Comparison of ENCODE assay signal across 11 cellular contexts in the genomic region with DNA sequence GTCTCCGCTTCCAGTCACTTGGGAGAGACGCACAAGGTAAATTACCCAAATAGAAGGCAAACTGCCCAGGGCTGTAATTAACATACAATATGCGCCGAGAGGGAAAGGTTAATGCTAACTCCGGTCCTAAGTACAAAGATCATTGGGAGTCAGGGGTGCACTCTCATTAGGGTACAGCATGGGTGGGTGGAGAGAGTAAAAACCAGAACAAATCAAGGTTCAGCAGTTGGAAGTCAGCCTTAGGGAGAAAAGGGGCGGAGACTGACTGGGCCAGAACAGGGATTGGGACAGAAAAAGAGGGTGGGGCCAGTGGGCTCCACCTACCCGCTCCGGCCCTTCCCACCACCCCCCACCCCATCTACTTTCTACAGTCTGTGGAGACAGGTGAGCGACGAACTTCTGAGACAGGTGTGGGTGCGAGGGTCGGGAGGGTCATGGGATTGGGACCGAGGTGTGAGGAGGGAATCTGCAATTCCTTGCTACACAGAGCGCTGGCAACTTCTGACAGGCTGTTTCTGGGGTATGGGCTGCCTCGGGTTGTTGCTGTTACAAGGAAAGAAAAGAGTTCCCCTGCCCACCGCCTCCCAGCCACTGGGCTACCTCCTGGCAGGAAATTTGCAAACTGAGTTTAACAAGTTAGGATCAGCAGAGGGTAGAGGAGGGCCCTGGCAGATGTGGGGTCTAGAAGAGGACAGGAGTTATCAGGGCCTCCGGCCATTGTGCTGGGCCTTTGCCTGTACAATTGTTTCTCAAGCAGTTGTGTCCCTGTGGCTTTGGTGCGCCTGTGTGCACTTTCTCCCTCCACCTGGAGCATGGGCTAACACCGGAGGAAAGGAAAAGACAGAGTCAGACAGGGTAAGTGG. TPM values are rescaled to one million over a fixed set of nuclear protein-coding genes. Genes with fewer than 3 reads are reported as not detected.
DNase-seq lines count a peak whose midpoint lies in the region; ATAC-seq, FAIRE-seq and TF ChIP-seq lines count a peak whose summit lies in the region.
"Had no signal": no experiment of that assay in that cellular context is flagged by ENCODE, and none has a peak within 500 bp of the region (broad histone marks: within the 10 kb centered on the region; RNA-seq: fewer than 3 reads in every experiment).

A gene (plus strand): TSS at position 368 of the 863 bp plus-strand sequence. CDS start 1,000 bp downstream, outside the sequence.

- H3K9me3 Mint-ChIP-seq in activated CD4-positive, alpha-beta memory T cell treated with anti-CD3 and anti-CD28 coated beads for 36 hours, result no peaks in the 10 kb centered on the region
- H3K9me3 Mint-ChIP-seq in activated CD4-positive, alpha-beta memory T cell treated with anti-CD3 and anti-CD28 coated beads, Interleukin-2, amount 10 ng/mL, durations not matched to agents 7 days and 5 days, result peaks cover 7% of the 10 kb centered on the region
- peaks cover 4% of the 10 kb centered on the region for H3K9me3 Mint-ChIP-seq in astrocyte (ENCODE audit: unreplicated experiment)

- H3K9me3 ChIP-seq in astrocyte (ENCODE audit: insufficient read depth, low read depth, low read length), result no peaks in the 10 kb centered on the region

- H3K36me3 ChIP-seq in astrocyte (ENCODE audit: insufficient read depth, low read length), result no peaks in the 10 kb centered on the region
- H3K36me3 ChIP-seq: BLaER1 had no signal

- H3K27me3 Mint-ChIP-seq in activated CD4-positive, alpha-beta memory T cell treated with anti-CD3 and anti-CD28 coated beads for 36 hours, result no peaks in the 10 kb centered on the region
- no peaks in the 10 kb centered on the region for H3K27me3 Mint-ChIP-seq in activated CD4-positive, alpha-beta memory T cell treated with anti-CD3 and anti-CD28 coated beads, Interleukin-2, amount 10 ng/mL, durations not matched to agents 7 days and 5 days
- H3K27me3 Mint-ChIP-seq in astrocyte (ENCODE audit: low read depth, unreplicated experiment), result no peaks in the 10 kb centered on the region

- no peaks in the 10 kb centered on the region for H3K27me3 ChIP-seq in astrocyte (ENCODE audit: insufficient read depth, low read length)
- H3K27me3 ChIP-seq: BLaER1 had no signal

- peaks cover 41% of the 10 kb centered on the region for H3K4me1 Mint-ChIP-seq in activated CD4-positive, alpha-beta memory T cell treated with anti-CD3 and anti-CD28 coated beads for 36 hours (ENCODE audit: low read depth)
- peaks cover 51% of the 10 kb centered on the region for H3K4me1 Mint-ChIP-seq in activated CD4-positive, alpha-beta memory T cell treated with anti-CD3 and anti-CD28 coated beads, Interleukin-2, amount 10 ng/mL, durations not matched to agents 7 days and 5 days
- H3K4me1 Mint-ChIP-seq in astrocyte (ENCODE audit: low read depth, unreplicated experiment), result peaks cover 17% of the 10 kb centered on the region

- no peak within 1 kb of the TSS for H2AFZ ChIP-seq in astrocyte (ENCODE audit: low read depth, low read length)

- H3K27ac ChIP-seq in astrocyte (ENCODE audit: low read depth, low read length) (no peak within 1 kb of the TSS), temporal lobe (ENCODE audit: low read depth, low read length) (peak within 1 kb of the TSS; percentile 98)
- H3K27ac ChIP-seq: BLaER1 had no signal

- H3K27ac Mint-ChIP-seq in activated CD4-positive, alpha-beta memory T cell treated with anti-CD3 and anti-CD28 coated beads for 36 hours, result peak within 1 kb of the TSS; percentile 7
- H3K27ac Mint-ChIP-seq in activated CD4-positive, alpha-beta memory T cell treated with anti-CD3 and anti-CD28 coated beads, Interleukin-2, amount 10 ng/mL, durations not matched to agents 7 days and 5 days, result no peak within 1 kb of the TSS
- peak within 1 kb of the TSS; percentile 75 for H3K27ac Mint-ChIP-seq in astrocyte (ENCODE audit: unreplicated experiment)

- peaks cover 16% of the 10 kb centered on the region for H3K79me2 ChIP-seq in astrocyte (ENCODE audit: insufficient read depth, low read length)

- DNase-seq in activated CD4-positive, alpha-beta memory T cell treated with anti-CD3 and anti-CD28 coated beads for 36 hours, result no peak
- DNase-seq in activated CD4-positive, alpha-beta memory T cell treated with anti-CD3 and anti-CD28 coated beads, Interleukin-2, amount 10 ng/mL, durations not matched to agents 7 days and 5 days, result no peak
- no peak for DNase-seq in astrocyte (ENCODE audit: low read depth)
- peak; percentile 77 to 87 for DNase-seq in left colon
- no peak for DNase-seq in AG20443 (ENCODE audit: low spot score)
- no peak for DNase-seq in 8988T
- DNase-seq: NCI-H1092 treated with DMSO at 0.1 percent for 48 hours had no signal

- H3K4me3 Mint-ChIP-seq in activated CD4-positive, alpha-beta memory T cell treated with anti-CD3 and anti-CD28 coated beads for 36 hours, result no peak within 1 kb of the TSS
- no peak within 1 kb of the TSS for H3K4me3 Mint-ChIP-seq in activated CD4-positive, alpha-beta memory T cell treated with anti-CD3 and anti-CD28 coated beads, Interleukin-2, amount 10 ng/mL, durations not matched to agents 7 days and 5 days
- H3K4me3 Mint-ChIP-seq in astrocyte (ENCODE audit: unreplicated experiment), result no peak within 1 kb of the TSS

- POLR2A ChIA-PET in activated CD4-positive, alpha-beta memory T cell treated with anti-CD3 and anti-CD28 coated beads for 36 hours (lab: Charles Lee), result no interaction called here
- POLR2A ChIA-PET in activated CD4-positive, alpha-beta memory T cell treated with anti-CD3 and anti-CD28 coated beads, Interleukin-2, amount 10 ng/mL, durations not matched to agents 7 days and 5 days (lab: Charles Lee), result no interaction called here

- no peak within 1 kb of the TSS for H3K9ac ChIP-seq in astrocyte (ENCODE audit: low read length)
- H3K9ac ChIP-seq: BLaER1 had no signal

- no peak within 1 kb of the TSS for H3K4me2 ChIP-seq in astrocyte (ENCODE audit: low read length)
- H3K4me2 ChIP-seq: BLaER1 had no signal

- H3K4me3 ChIP-seq in astrocyte (ENCODE audit: insufficient read depth, low read depth, low read length), result no peak within 1 kb of the TSS
- H3K4me3 ChIP-seq: BLaER1 had no signal

- intact Hi-C loops in activated CD4-positive, alpha-beta memory T cell treated with anti-CD3 and anti-CD28 coated beads for 36 hours (cut with micrococcal nuclease), result no loop called here
- intact Hi-C loops in left colon (cut with DNase I, micrococcal nuclease), result no loop called here

- FAIRE-seq in astrocyte (lab: Jason Lieb, UNC), result no peak
- FAIRE-seq: endometrium had no signal

- CTCF ChIA-PET in activated CD4-positive, alpha-beta memory T cell treated with anti-CD3 and anti-CD28 coated beads for 36 hours (lab: Charles Lee), result interaction anchor here (0.7 to 1.0 kb wide), 2 partner anchors 22 to 132 kb away, joined by 3 read pairs; no protein-coding TSS in a partner anchor
- CTCF ChIA-PET in activated CD4-positive, alpha-beta memory T cell treated with anti-CD3 and anti-CD28 coated beads, Interleukin-2, amount 10 ng/mL, durations not matched to agents 7 days and 5 days (lab: Charles Lee), result interaction anchor here (1.2 kb wide), 1 partner anchor 40 kb away, joined by 3 read pairs; no protein-coding TSS in a partner anchor

- ATAC-seq in left colon, result peak; percentile 63
- no peak for ATAC-seq in GM18867 (IDR thresholded peaks at IDR 0.05; ENCODE audit: unreplicated experiment)

- peaks cover 3% of the 10 kb centered on the region for H3K4me1 ChIP-seq in astrocyte (ENCODE audit: insufficient read depth, low read length)

- H4K20me1 ChIP-seq in astrocyte (ENCODE audit: insufficient read depth, low read length), result peaks cover 7% of the 10 kb centered on the region

- H3K36me3 Mint-ChIP-seq in activated CD4-positive, alpha-beta memory T cell treated with anti-CD3 and anti-CD28 coated beads for 36 hours, result peaks cover 9% of the 10 kb centered on the region
- peaks cover 20% of the 10 kb centered on the region for H3K36me3 Mint-ChIP-seq in activated CD4-positive, alpha-beta memory T cell treated with anti-CD3 and anti-CD28 coated beads, Interleukin-2, amount 10 ng/mL, durations not matched to agents 7 days and 5 days (ENCODE audit: low read depth)
- no peaks in the 10 kb centered on the region for H3K36me3 Mint-ChIP-seq in astrocyte (ENCODE audit: low read depth, unreplicated experiment)

- TF ChIP-seq CTCF in astrocyte (IDR thresholded peaks at IDR 0.05; ENCODE audit: insufficient read depth, low read depth, low read length), result no peak

RNA-seq across cellular contexts. Expression of the gene that starts here (rescaled TPM):
- under 1 TPM; 0.29 to 0.70 TPM for total RNA-seq in activated CD4-positive, alpha-beta memory T cell treated with anti-CD3 and anti-CD28 coated beads for 36 hours
- under 1 TPM; 0.48 to 0.73 TPM for total RNA-seq in activated CD4-positive, alpha-beta memory T cell treated with anti-CD3 and anti-CD28 coated beads, Interleukin-2, amount 10 ng/mL, durations not matched to agents 7 days and 5 days
- total RNA-seq in astrocyte, result 0.20 TPM in 1 of 2 replicates, not detected in the other
- 10 to 100 TPM; 21.8 to 54.1 TPM for total RNA-seq in left colon
- total RNA-seq in temporal lobe, result not detected

Comparison
In these comparisons a context has a peak if more than half of its experiments do, and no peak if none do; other contexts are left out.
1. RNA of the gene that starts here (total RNA-seq): 21.8 to 54.1 TPM in left colon; 0.48 to 0.73 TPM in activated CD4-positive, alpha-beta memory T cell treated with anti-CD3 and anti-CD28 coated beads, Interleukin-2, amount 10 ng/mL, durations not matched to agents 7 days and 5 days, 0.29 to 0.70 TPM in activated CD4-positive, alpha-beta memory T cell treated with anti-CD3 and anti-CD28 coated beads for 36 hours, 0.20 TPM in astrocyte and not detected in temporal lobe (single experiment); every median in the first group is over 10 times any median in the second.
2. DNase-seq: peak in left colon (2 of 2); none in activated CD4-positive, alpha-beta memory T cell treated with anti-CD3 and anti-CD28 coated beads for 36 hours (single experiment), activated CD4-positive, alpha-beta memory T cell treated with anti-CD3 and anti-CD28 coated beads, Interleukin-2, amount 10 ng/mL, durations not matched to agents 7 days and 5 days (single experiment), astrocyte (single experiment), AG20443 (single experiment) and 8988T (single experiment).